In the genomic region with DNA sequence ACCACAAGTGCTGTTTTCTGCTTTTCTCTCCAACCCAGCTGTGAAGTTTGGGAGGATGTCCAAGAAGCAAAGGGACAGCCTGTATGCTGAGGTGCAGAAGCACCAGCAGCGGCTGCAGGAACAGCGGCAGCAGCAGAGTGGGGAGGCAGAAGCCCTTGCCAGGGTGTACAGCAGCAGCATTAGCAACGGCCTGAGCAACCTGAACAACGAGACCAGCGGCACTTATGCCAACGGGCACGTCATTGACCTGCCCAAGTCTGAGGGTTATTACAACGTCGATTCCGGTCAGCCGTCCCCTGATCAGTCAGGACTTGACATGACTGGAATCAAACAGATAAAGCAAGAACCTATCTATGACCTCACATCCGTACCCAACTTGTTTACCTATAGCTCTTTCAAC, we compare ENCODE assay signal across 19 cellular contexts.
"Had no signal": no experiment of that assay in that cellular context is flagged by ENCODE, and none has a peak within 500 bp of the region (broad histone marks: within the 10 kb centered on the region; RNA-seq: fewer than 3 reads in every experiment).

No MANE protein-coding gene starts in this region.

- H3K4me3 ChIP-seq: breast epithelium, heart right ventricle, left ventricle myocardium inferior, right atrium auricular region, spleen, suprapubic skin, tibial artery had no signal

- H3K4me1 ChIP-seq: breast epithelium, foreskin keratinocyte, heart right ventricle, left ventricle myocardium inferior, right atrium auricular region, spleen, suprapubic skin, tibial artery had no signal

- ATAC-seq: activated CD4-positive, alpha-beta T cell treated with anti-CD3 and anti-CD28 coated beads for 36 hours; activated CD8-positive, alpha-beta memory T cell treated with anti-CD3 and anti-CD28 coated beads, Interleukin-2, amount 10 ng/mL, durations not matched to agents 7 days and 5 days; activated CD8-positive, alpha-beta T cell treated with anti-CD3 and anti-CD28 coated beads, Interleukin-2, amount 10 ng/mL, durations not matched to agents 7 days and 5 days; activated naive CD8-positive, alpha-beta T cell treated with anti-CD3 and anti-CD28 coated beads, Interleukin-2, amount 50 U/mL, for 24 hours; foreskin keratinocyte; heart right ventricle; naive thymus-derived CD8-positive, alpha-beta T cell had no signal

- H3K9me3 ChIP-seq: breast epithelium, heart right ventricle, left ventricle myocardium inferior, right atrium auricular region, spleen, suprapubic skin, tibial artery had no signal

- H3K36me3 ChIP-seq: breast epithelium, heart right ventricle, left ventricle myocardium inferior, right atrium auricular region, spleen, suprapubic skin, tibial artery had no signal

- DNase-seq: activated CD4-positive, alpha-beta T cell treated with anti-CD3 and anti-CD28 coated beads for 36 hours; activated CD4-positive, CD25-positive, alpha-beta regulatory T cell; activated CD8-positive, alpha-beta memory T cell treated with anti-CD3 and anti-CD28 coated beads, Interleukin-2, amount 10 ng/mL, durations not matched to agents 7 days and 5 days; activated CD8-positive, alpha-beta T cell treated with anti-CD3 and anti-CD28 coated beads, Interleukin-2, amount 10 ng/mL, durations not matched to agents 7 days and 5 days; activated naive CD8-positive, alpha-beta T cell treated with anti-CD3 and anti-CD28 coated beads, Interleukin-2, amount 50 U/mL, for 24 hours; activated T-cell treated with anti-CD3 and anti-CD28 coated beads, Interleukin-2, amount 50 U/mL, for 48 hours; amygdala; central memory CD4-positive, alpha-beta T cell; foreskin keratinocyte; heart right ventricle; kidney glomerular epithelial cell; left ventricle myocardium inferior; naive thymus-derived CD8-positive, alpha-beta T cell; spleen; stimulated activated naive CD4-positive, alpha-beta T cell; tibial artery had no signal

- H3K27ac ChIP-seq: breast epithelium, foreskin keratinocyte, heart right ventricle, left ventricle myocardium inferior, right atrium auricular region, spleen, suprapubic skin, tibial artery had no signal

- H3K27me3 ChIP-seq: breast epithelium, foreskin keratinocyte, heart right ventricle, right atrium auricular region, spleen, suprapubic skin, tibial artery had no signal
